ENCODE assay signal across 1 cellular context in the genomic region with DNA sequence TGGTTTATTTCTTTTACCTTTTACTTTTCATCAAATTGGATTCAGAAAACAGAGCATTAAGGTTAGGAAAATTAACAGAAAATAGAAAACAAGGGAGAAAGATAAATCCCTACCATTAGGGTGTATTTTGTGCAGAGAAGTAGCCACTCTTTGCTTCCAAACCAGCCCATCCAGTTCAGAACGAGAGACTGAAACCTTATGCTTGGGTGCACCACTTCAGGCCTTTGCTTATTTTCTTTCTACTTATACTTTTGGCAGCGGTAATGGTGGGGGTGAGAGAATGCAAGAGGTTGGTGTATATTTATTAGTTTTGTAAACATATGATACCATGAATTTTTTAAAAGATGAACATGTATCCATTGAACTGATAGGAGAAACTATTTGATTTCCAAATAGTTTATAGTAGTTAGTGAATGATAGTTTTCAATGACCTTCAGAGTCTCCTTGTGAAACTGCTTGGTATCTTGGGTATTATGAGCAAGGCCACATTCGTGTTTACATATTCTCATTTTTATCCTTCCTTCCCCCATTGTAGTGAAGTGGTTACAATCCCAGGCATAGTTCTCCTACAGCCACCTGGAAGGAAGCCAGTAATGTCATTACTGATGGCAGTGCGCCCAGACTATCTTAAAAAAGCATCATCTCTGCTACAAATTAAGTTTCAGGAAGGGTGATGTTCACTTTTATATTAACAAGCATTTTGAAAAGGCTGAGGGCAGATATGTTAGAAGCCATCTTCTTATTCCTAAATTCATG.
TF ChIP-seq lines count a peak whose summit lies in the region.

No MANE protein-coding gene starts in this region.

TF ChIP-seq in WTC11, 78 proteins besides CTCF, POLR2A, EP300 and RAD21 (continued from another document):
- TF ChIP-seq, protein P1, sequence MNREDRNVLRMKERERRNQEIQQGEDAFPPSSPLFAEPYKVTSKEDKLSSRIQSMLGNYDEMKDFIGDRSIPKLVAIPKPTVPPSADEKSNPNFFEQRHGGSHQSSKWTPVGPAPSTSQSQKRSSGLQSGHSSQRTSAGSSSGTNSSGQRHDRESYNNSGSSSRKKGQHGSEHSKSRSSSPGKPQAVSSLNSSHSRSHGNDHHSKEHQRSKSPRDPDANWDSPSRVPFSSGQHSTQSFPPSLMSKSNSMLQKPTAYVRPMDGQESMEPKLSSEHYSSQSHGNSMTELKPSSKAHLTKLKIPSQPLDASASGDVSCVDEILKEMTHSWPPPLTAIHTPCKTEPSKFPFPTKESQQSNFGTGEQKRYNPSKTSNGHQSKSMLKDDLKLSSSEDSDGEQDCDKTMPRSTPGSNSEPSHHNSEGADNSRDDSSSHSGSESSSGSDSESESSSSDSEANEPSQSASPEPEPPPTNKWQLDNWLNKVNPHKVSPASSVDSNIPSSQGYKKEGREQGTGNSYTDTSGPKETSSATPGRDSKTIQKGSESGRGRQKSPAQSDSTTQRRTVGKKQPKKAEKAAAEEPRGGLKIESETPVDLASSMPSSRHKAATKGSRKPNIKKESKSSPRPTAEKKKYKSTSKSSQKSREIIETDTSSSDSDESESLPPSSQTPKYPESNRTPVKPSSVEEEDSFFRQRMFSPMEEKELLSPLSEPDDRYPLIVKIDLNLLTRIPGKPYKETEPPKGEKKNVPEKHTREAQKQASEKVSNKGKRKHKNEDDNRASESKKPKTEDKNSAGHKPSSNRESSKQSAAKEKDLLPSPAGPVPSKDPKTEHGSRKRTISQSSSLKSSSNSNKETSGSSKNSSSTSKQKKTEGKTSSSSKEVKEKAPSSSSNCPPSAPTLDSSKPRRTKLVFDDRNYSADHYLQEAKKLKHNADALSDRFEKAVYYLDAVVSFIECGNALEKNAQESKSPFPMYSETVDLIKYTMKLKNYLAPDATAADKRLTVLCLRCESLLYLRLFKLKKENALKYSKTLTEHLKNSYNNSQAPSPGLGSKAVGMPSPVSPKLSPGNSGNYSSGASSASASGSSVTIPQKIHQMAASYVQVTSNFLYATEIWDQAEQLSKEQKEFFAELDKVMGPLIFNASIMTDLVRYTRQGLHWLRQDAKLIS (CRISPR knock-in tag; IDR thresholded peaks at IDR 0.05; ENCODE audit: borderline replicate concordance): no peak
- TF ChIP-seq, protein P2, sequence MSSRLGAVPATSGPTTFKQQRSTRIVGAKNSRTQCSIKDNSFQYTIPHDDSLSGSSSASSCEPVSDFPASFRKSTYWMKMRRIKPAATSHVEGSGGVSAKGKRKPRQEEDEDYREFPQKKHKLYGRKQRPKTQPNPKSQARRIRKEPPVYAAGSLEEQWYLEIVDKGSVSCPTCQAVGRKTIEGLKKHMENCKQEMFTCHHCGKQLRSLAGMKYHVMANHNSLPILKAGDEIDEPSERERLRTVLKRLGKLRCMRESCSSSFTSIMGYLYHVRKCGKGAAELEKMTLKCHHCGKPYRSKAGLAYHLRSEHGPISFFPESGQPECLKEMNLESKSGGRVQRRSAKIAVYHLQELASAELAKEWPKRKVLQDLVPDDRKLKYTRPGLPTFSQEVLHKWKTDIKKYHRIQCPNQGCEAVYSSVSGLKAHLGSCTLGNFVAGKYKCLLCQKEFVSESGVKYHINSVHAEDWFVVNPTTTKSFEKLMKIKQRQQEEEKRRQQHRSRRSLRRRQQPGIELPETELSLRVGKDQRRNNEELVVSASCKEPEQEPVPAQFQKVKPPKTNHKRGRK (CRISPR knock-in tag; IDR thresholded peaks at IDR 0.05; ENCODE audit: borderline replicate concordance): no peak
